Comparison of ENCODE assay signal across 20 cellular contexts in the genomic region with DNA sequence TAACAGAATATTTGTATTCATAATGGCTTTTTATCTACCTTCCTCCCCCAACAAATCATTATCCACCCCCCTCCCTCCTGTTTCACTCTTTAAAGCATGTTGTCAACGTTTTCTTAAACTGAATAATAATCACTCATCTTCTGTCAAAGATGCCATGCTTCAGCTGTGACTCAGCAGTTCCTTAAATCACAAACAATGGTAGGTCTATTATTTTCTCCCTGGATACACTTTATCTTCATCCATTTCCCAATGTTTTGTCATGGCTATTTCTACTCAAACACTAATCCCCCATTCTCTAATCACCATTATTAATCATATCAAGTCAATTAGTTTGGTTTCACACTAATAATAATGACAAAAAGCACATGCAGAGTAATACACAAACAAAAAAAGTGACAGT. TPM values are rescaled to one million over a fixed set of nuclear protein-coding genes. Genes with fewer than 3 reads are reported as not detected.
A peak's percentile ranks its signal among the peaks of the same experiment; 100 is the strongest.
DNase-seq lines count a peak whose midpoint lies in the region; ATAC-seq and TF ChIP-seq lines count a peak whose summit lies in the region.
"Had no signal": no experiment of that assay in that cellular context is flagged by ENCODE, and none has a peak within 500 bp of the region (broad histone marks: within the 10 kb centered on the region; RNA-seq: fewer than 3 reads in every experiment).

No MANE protein-coding gene starts in this region.

- H3K36me3 ChIP-seq in A673 (ENCODE audit: insufficient read depth, low read length, poor library complexity, severe bottlenecking) = no peaks in the 10 kb centered on the region
- H3K36me3 ChIP-seq: esophagus squamous epithelium had no signal

- CTCF ChIA-PET in A673 (lab: Charles Lee) = no interaction called here

- no peaks in the 10 kb centered on the region for H3K9me3 ChIP-seq in A673 (ENCODE audit: low read depth, low read length, poor library complexity, severe bottlenecking)
- H3K9me3 ChIP-seq: esophagus squamous epithelium had no signal

- peak; percentile 21 for DNase-seq in A673 (ENCODE audit: low spot score)
- peak; percentile 15 for DNase-seq in HFFc6
- peak; percentile 45 for DNase-seq in SK-MEL-5 (ENCODE audit: low read depth, low spot score)
- peak in 1 of 2 donors; percentile 45 for DNase-seq in foreskin keratinocyte
- DNase-seq in GF-D8 (lab: John Stamatoyannopoulos, UW) = no peak
- DNase-seq in NAMALWA (ENCODE audit: low spot score) = no peak
- no peak for DNase-seq in activated gamma-delta T cell treated with Interleukin-2 at 50 U/mL for 16 hours
- DNase-seq: activated CD4-positive, alpha-beta T cell treated with anti-CD3 and anti-CD28 coated beads, Interleukin-2, amount 10 ng/mL, durations not matched to agents 7 days and 5 days; amygdala; cortex of kidney; esophagus squamous epithelium; NCI-H1436 treated with DMSO at 0.1 percent for 48 hours; NCI-H510A treated with DMSO at 0.1 percent for 48 hours had no signal

- no peak for TF ChIP-seq CTCF in A673 (conservative IDR thresholded peaks at IDR 0.05; ENCODE audit: low read depth, low read length)
- TF ChIP-seq CTCF in HFFc6 (IDR thresholded peaks at IDR 0.05) = no peak
- TF ChIP-seq CTCF in foreskin keratinocyte (conservative IDR thresholded peaks at IDR 0.05) = no peak

- H3K4me3 ChIP-seq in A673 (ENCODE audit: low read depth, low read length, poor library complexity, severe bottlenecking) = no peak overlapping the region
- H3K4me3 ChIP-seq: esophagus squamous epithelium, lung had no signal

- H3K36me3 Mint-ChIP-seq in HFFc6 (ENCODE audit: low read depth) = no peaks in the 10 kb centered on the region

- H3K9me3 Mint-ChIP-seq in HFFc6 = no peaks in the 10 kb centered on the region
- H3K9me3 Mint-ChIP-seq: activated CD4-positive, alpha-beta T cell treated with anti-CD3 and anti-CD28 coated beads, Interleukin-2, amount 10 ng/mL, durations not matched to agents 7 days and 5 days; activated T-helper 1 cell treated with anti-CD3 and anti-CD28 coated beads, Interleukin-12 subunit alpha, Interleukin-12 subunit beta, Interleukin-2, Interleukin-4 antibody, amounts not matched to agents 30 ng/mL and 10 ng/mL and 1 ng/mL, durations not matched to agents 14 hours and 24 hours and 36 hours; neural crest cell had no signal

- H3K27ac Mint-ChIP-seq in HFFc6 = peak overlapping the region; percentile 67
- H3K27ac Mint-ChIP-seq: activated CD4-positive, alpha-beta T cell treated with anti-CD3 and anti-CD28 coated beads, Interleukin-2, amount 10 ng/mL, durations not matched to agents 7 days and 5 days; activated T-helper 1 cell treated with anti-CD3 and anti-CD28 coated beads, Interleukin-12 subunit alpha, Interleukin-12 subunit beta, Interleukin-2, Interleukin-4 antibody, amounts not matched to agents 30 ng/mL and 10 ng/mL and 1 ng/mL, durations not matched to agents 14 hours and 24 hours and 36 hours had no signal

- intact Hi-C loops in A673 (cut with micrococcal nuclease; ENCODE audit: unreplicated experiment) = loop anchor here (10.0 kb wide), 1 partner anchor 272 kb away; no protein-coding TSS in a partner anchor

- BruUV-seq in A673 (replicated peaks; lab: Mats Ljungman, UMichigan) = no TSS peak

- in situ Hi-C loops in SK-MEL-5 (cut with HindIII; ENCODE audit: low pct_unique_long_range_greater_than_20kb, low sequenced_read_pairs) = loop anchor here (25.0 kb wide), 1 partner anchor 120 kb away; a partner anchor contains a TSS

- H3K4me1 ChIP-seq in A673 (ENCODE audit: insufficient read depth, low read length, poor library complexity, severe bottlenecking) (peaks cover 13% of the 10 kb centered on the region), foreskin keratinocyte (no peaks in the 10 kb centered on the region)

- H3K27ac ChIP-seq in A673 (ENCODE audit: low read depth, low read length, poor library complexity, severe bottlenecking) (no peak overlapping the region), foreskin keratinocyte (no peak overlapping the region)
- H3K27ac ChIP-seq: esophagus squamous epithelium had no signal

- H3K27me3 Mint-ChIP-seq in HFFc6 (ENCODE audit: insufficient read depth) = no peaks in the 10 kb centered on the region

- POLR2A ChIA-PET in A673 (lab: Charles Lee; ENCODE audit: low non-redundant PET) = no interaction called here

- H3K4me3 Mint-ChIP-seq in HFFc6 = no peak overlapping the region
- H3K4me3 Mint-ChIP-seq: activated CD4-positive, alpha-beta T cell treated with anti-CD3 and anti-CD28 coated beads, Interleukin-2, amount 10 ng/mL, durations not matched to agents 7 days and 5 days; activated T-helper 1 cell treated with anti-CD3 and anti-CD28 coated beads, Interleukin-12 subunit alpha, Interleukin-12 subunit beta, Interleukin-2, Interleukin-4 antibody, amounts not matched to agents 30 ng/mL and 10 ng/mL and 1 ng/mL, durations not matched to agents 14 hours and 24 hours and 36 hours; neural crest cell had no signal

- peaks cover 3% of the 10 kb centered on the region for H3K27me3 ChIP-seq in A673 (replicated peaks; ENCODE audit: insufficient read depth, low read depth, low read length, poor library complexity)
- no peaks in the 10 kb centered on the region for H3K27me3 ChIP-seq in foreskin keratinocyte

- ATAC-seq in foreskin keratinocyte (peak; percentile 58), HG02759 (IDR thresholded peaks at IDR 0.05; ENCODE audit: unreplicated experiment) (no peak)
- ATAC-seq: HCT116 had no signal

- H3K4me1 Mint-ChIP-seq in HFFc6 (ENCODE audit: low read depth) = peaks cover 41% of the 10 kb centered on the region
- H3K4me1 Mint-ChIP-seq: activated CD4-positive, alpha-beta T cell treated with anti-CD3 and anti-CD28 coated beads, Interleukin-2, amount 10 ng/mL, durations not matched to agents 7 days and 5 days had no signal

RNA-seq across cellular contexts. Expression of a gene that starts 6.5 kb away (rescaled TPM):
- total RNA-seq in A673 (2021) = not detected in 2 replicates
- under 1 TPM; 0.24 to 0.40 (median 0.36) TPM for total RNA-seq in HFFc6 (2021; fragmentation: NEBNext Ultra II Directional; extraction: Animal tissue kit (Norgen Biotek cat#: 25700))
- 0.13 and 0.45 TPM in 2 replicates for total RNA-seq in SK-MEL-5 (2014; rRNA removed; shearing (Covaris generic))
- 0.11 TPM in 1 of 2 replicates, not detected in the other for polyA plus RNA-seq in SK-MEL-5 (2015; cell fraction: cytosol; rRNA removed)
- 0.57 and 0.81 TPM in 2 replicates for polyA plus RNA-seq in SK-MEL-5 (2015; cell fraction: nucleus; rRNA removed)
- total RNA-seq in foreskin keratinocyte = not detected in 2 replicates
- polyA plus RNA-seq in foreskin keratinocyte = not detected in 2 replicates
- total RNA-seq: activated T-helper 1 cell treated with anti-CD3 and anti-CD28 coated beads, Interleukin-12 subunit alpha, Interleukin-12 subunit beta, Interleukin-2, Interleukin-4 antibody, amounts not matched to agents 30 ng/mL and 10 ng/mL and 1 ng/mL, durations not matched to agents 14 hours and 24 hours and 36 hours; esophagus squamous epithelium; neural crest cell; skeletal muscle tissue had no signal

RNA-seq across cellular contexts. Expression of a gene that starts 13.6 kb away (rescaled TPM):
- total RNA-seq in A673 (2021) = not detected in 2 replicates
- not detected for total RNA-seq in HFFc6 (2021; fragmentation: NEBNext Ultra II Directional; extraction: Animal tissue kit (Norgen Biotek cat#: 25700))
- total RNA-seq in SK-MEL-5 (2014; rRNA removed; shearing (Covaris generic)) = not detected in 2 replicates
- not detected in 2 replicates for polyA plus RNA-seq in SK-MEL-5 (2015; cell fraction: cytosol; rRNA removed)
- not detected in 2 replicates for polyA plus RNA-seq in SK-MEL-5 (2015; cell fraction: nucleus; rRNA removed)
- total RNA-seq in foreskin keratinocyte = not detected in 2 replicates
- not detected in 2 replicates for polyA plus RNA-seq in foreskin keratinocyte
- total RNA-seq: activated CD4-positive, alpha-beta T cell treated with anti-CD3 and anti-CD28 coated beads, Interleukin-2, amount 10 ng/mL, durations not matched to agents 7 days and 5 days; activated T-helper 1 cell treated with anti-CD3 and anti-CD28 coated beads, Interleukin-12 subunit alpha, Interleukin-12 subunit beta, Interleukin-2, Interleukin-4 antibody, amounts not matched to agents 30 ng/mL and 10 ng/mL and 1 ng/mL, durations not matched to agents 14 hours and 24 hours and 36 hours; esophagus squamous epithelium; neural crest cell; skeletal muscle tissue had no signal
- polyA plus RNA-seq: AG04450 had no signal

RNA-seq across cellular contexts. Expression of a gene that starts 18.0 kb away (rescaled TPM):
- total RNA-seq in A673 (2021) (not detected in 2 replicates), foreskin keratinocyte (not detected in 2 replicates)
- total RNA-seq in HFFc6 (2021; fragmentation: NEBNext Ultra II Directional; extraction: Animal tissue kit (Norgen Biotek cat#: 25700)) = not detected
- not detected in 2 replicates for total RNA-seq in SK-MEL-5 (2014; rRNA removed; shearing (Covaris generic))
- not detected in 2 replicates for polyA plus RNA-seq in SK-MEL-5 (2015; cell fraction: cytosol; rRNA removed)
- not detected in 2 replicates for polyA plus RNA-seq in SK-MEL-5 (2015; cell fraction: nucleus; rRNA removed)
- polyA plus RNA-seq in foreskin keratinocyte = not detected in 2 replicates
- total RNA-seq: activated CD4-positive, alpha-beta T cell treated with anti-CD3 and anti-CD28 coated beads, Interleukin-2, amount 10 ng/mL, durations not matched to agents 7 days and 5 days; activated T-helper 1 cell treated with anti-CD3 and anti-CD28 coated beads, Interleukin-12 subunit alpha, Interleukin-12 subunit beta, Interleukin-2, Interleukin-4 antibody, amounts not matched to agents 30 ng/mL and 10 ng/mL and 1 ng/mL, durations not matched to agents 14 hours and 24 hours and 36 hours; esophagus squamous epithelium; neural crest cell; skeletal muscle tissue had no signal
- polyA plus RNA-seq: AG04450 had no signal

RNA-seq across cellular contexts. Expression of a gene that starts 45.7 kb away (rescaled TPM):
- not detected in 2 replicates for total RNA-seq in A673 (2021)
- not detected for total RNA-seq in HFFc6 (2021; fragmentation: NEBNext Ultra II Directional; extraction: Animal tissue kit (Norgen Biotek cat#: 25700))
- total RNA-seq in SK-MEL-5 (2014; rRNA removed; shearing (Covaris generic)) = not detected in 2 replicates
- not detected in 2 replicates for polyA plus RNA-seq in SK-MEL-5 (2015; cell fraction: cytosol; rRNA removed)
- not detected in 2 replicates for polyA plus RNA-seq in SK-MEL-5 (2015; cell fraction: nucleus; rRNA removed)
- not detected in 2 replicates for total RNA-seq in foreskin keratinocyte
- not detected in 2 replicates for polyA plus RNA-seq in foreskin keratinocyte
- total RNA-seq: activated T-helper 1 cell treated with anti-CD3 and anti-CD28 coated beads, Interleukin-12 subunit alpha, Interleukin-12 subunit beta, Interleukin-2, Interleukin-4 antibody, amounts not matched to agents 30 ng/mL and 10 ng/mL and 1 ng/mL, durations not matched to agents 14 hours and 24 hours and 36 hours; neural crest cell had no signal
- polyA plus RNA-seq: AG04450 had no signal

Comparison
In these comparisons a context has a peak if more than half of its experiments do, and no peak if none do; other contexts are left out.
1. DNase-seq: peak in A673 (single experiment), HFFc6 (single experiment) and SK-MEL-5 (single experiment); none in GF-D8 (single experiment), NAMALWA (single experiment) and activated gamma-delta T cell treated with Interleukin-2 at 50 U/mL for 16 hours (single experiment).